ENCODE assay signal across 9 cellular contexts in the genomic region with DNA sequence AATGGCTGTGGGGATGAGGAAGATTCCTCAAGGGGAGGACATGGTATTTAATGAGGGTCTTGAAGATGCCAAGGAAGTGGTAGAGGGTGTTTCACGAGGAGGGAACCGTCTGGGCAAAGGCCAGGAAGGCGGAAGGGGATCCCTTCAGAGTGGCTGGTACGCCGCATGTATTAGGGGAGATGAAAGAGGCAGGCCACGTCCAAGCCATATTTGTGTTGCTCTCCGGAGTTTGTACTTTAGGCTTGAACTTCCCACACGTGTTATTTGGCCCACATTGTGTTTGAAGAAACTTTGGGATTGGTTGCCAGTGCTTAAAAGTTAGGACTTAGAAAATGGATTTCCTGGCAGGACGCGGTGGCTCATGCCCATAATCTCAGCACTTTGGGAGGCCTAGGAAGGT. TPM values are rescaled to one million over a fixed set of nuclear protein-coding genes. Genes with fewer than 3 reads are reported as not detected.
DNase-seq lines count a peak whose midpoint lies in the region; ATAC-seq and TF ChIP-seq lines count a peak whose summit lies in the region.
"Had no signal": no experiment of that assay in that cellular context is flagged by ENCODE, and none has a peak within 500 bp of the region (broad histone marks: within the 10 kb centered on the region; RNA-seq: fewer than 3 reads in every experiment).

No MANE protein-coding gene starts in this region.

- H3K4me3 ChIP-seq in adrenal gland (peak overlapping the region in 2 of 4 donors; percentile 72 to 82), right lobe of liver (peak overlapping the region; percentile 79 to 89 (median 79)), transverse colon (peak overlapping the region in 2 of 4 donors; percentile 67 to 73)

- TF ChIP-seq POLR2A in adrenal gland (IDR thresholded peaks at IDR 0.05) (no peak), right lobe of liver (IDR thresholded peaks at IDR 0.05) (peak; percentile 53), transverse colon (IDR thresholded peaks at IDR 0.05) (no peak)

- CTCF ChIA-PET in activated naive CD4-positive, alpha-beta T cell treated with anti-CD3 and anti-CD28 coated beads, Interleukin-2, amount 10 ng/mL, durations not matched to agents 7 days and 5 days (lab: Charles Lee), result interaction anchor here (0.7 to 2.7 kb wide), 7 partner anchors 9 to 165 kb away, joined by 3 to 32 read pairs (median 4); no protein-coding TSS in a partner anchor

- H3K27ac ChIP-seq in adrenal gland (peak overlapping the region in 3 of 5 donors; percentile 86 to 94 (median 88)), right lobe of liver (peak overlapping the region; percentile 77 to 89 (median 81)), transverse colon (peak overlapping the region; percentile 83 to 93 (median 88))

- no peaks in the 10 kb centered on the region for H3K9me3 ChIP-seq in adrenal gland (replicated peaks in 1 of 3)
- no peaks in the 10 kb centered on the region for H3K9me3 ChIP-seq in right lobe of liver
- H3K9me3 ChIP-seq in transverse colon, result no peaks in the 10 kb centered on the region

- intact Hi-C loops in adrenal gland (cut with DNase I), result no loop called here
- intact Hi-C loops in right lobe of liver (cut with DNase I), result no loop called here
- intact Hi-C loops in transverse colon (cut with DNase I; ENCODE audit: low total_unique reads), result no loop called here

- H3K9me3 Mint-ChIP-seq in activated naive CD4-positive, alpha-beta T cell treated with anti-CD3 and anti-CD28 coated beads, Interleukin-2, amount 10 ng/mL, durations not matched to agents 7 days and 5 days, result no peaks in the 10 kb centered on the region

- ATAC-seq in right lobe of liver, result peak; percentile 39 to 80 (median 62)

- TF ChIP-seq CTCF in adrenal gland (IDR thresholded peaks at IDR 0.05) (no peak), right lobe of liver (IDR thresholded peaks at IDR 0.05) (no peak), transverse colon (IDR thresholded peaks at IDR 0.05) (no peak)

- WGBS in adrenal gland, 4 donors, result 56 to 57% (median 57%) methylated on average over 10 of the region's 10 CpGs
- WGBS in right lobe of liver (ENCODE audit: insufficient coverage, low coverage, low lambda C conversion rate, missing lambda C conversion rate), result 24% methylated on average over 9 of the region's 10 CpGs
- WGBS in transverse colon (ENCODE audit: low coverage in 1 of 2), 2 donors, result 62 to 74% methylated on average over 8 to 10 of the region's 10 CpGs

- H3K27me3 ChIP-seq in adrenal gland (no peaks in the 10 kb centered on the region), right lobe of liver (no peaks in the 10 kb centered on the region), transverse colon (no peaks in the 10 kb centered on the region)

- H3K4me1 ChIP-seq in adrenal gland (replicated peaks in 1 of 2), result peaks cover 4 to 11% of the 10 kb centered on the region in 2 donors
- H3K4me1 ChIP-seq in right lobe of liver, result peaks cover 0 to 9% (median 2%) of the 10 kb centered on the region in 4 donors
- H3K4me1 ChIP-seq in transverse colon, result peaks cover 0 to 11% (median 8%) of the 10 kb centered on the region in 4 donors

- no peak for TF ChIP-seq EP300 in transverse colon (IDR thresholded peaks at IDR 0.05; ENCODE audit: low read depth)

- no peaks in the 10 kb centered on the region for H3K27me3 Mint-ChIP-seq in activated naive CD4-positive, alpha-beta T cell treated with anti-CD3 and anti-CD28 coated beads, Interleukin-2, amount 10 ng/mL, durations not matched to agents 7 days and 5 days

- H3K4me1 Mint-ChIP-seq in activated naive CD4-positive, alpha-beta T cell treated with anti-CD3 and anti-CD28 coated beads, Interleukin-2, amount 10 ng/mL, durations not matched to agents 7 days and 5 days, result peaks cover 40% of the 10 kb centered on the region

- DNase-seq in activated naive CD4-positive, alpha-beta T cell treated with anti-CD3 and anti-CD28 coated beads, Interleukin-2, amount 10 ng/mL, durations not matched to agents 7 days and 5 days, result no peak
- no peak for DNase-seq in activated naive CD4-positive, alpha-beta T cell treated with Interleukin-2 at 50 U/mL for 16 hours
- no peak for DNase-seq in adrenal gland
- peak in 1 of 3 donors; percentile 70 for DNase-seq in right lobe of liver
- no peak for DNase-seq in transverse colon
- DNase-seq in NCI-H510A treated with DMSO at 0.1 percent for 48 hours (lab: John Stamatoyannopoulos, UW), result no peak
- no peak for DNase-seq in stimulated activated naive CD4-positive, alpha-beta T cell (lab: John Stamatoyannopoulos, UW)
- DNase-seq in iPS-NIHi7 (ENCODE audit: extremely low spot score), result no peak

- H3K27ac Mint-ChIP-seq in activated naive CD4-positive, alpha-beta T cell treated with anti-CD3 and anti-CD28 coated beads, Interleukin-2, amount 10 ng/mL, durations not matched to agents 7 days and 5 days, result no peak overlapping the region

- in situ Hi-C loops in transverse colon (cut with MboI; ENCODE audit: low pct_ligation_motif_present in 1 of 4, low pct_unique_long_range_greater_than_20kb in 1 of 4, low sequenced_read_pairs in 3 of 4), result no loop called here

- H3K4me3 Mint-ChIP-seq in activated naive CD4-positive, alpha-beta T cell treated with anti-CD3 and anti-CD28 coated beads, Interleukin-2, amount 10 ng/mL, durations not matched to agents 7 days and 5 days, result peak overlapping the region; percentile 93

- H3K36me3 ChIP-seq in adrenal gland (replicated peaks in 1 of 2) (no peaks in the 10 kb centered on the region), right lobe of liver (no peaks in the 10 kb centered on the region), transverse colon (no peaks in the 10 kb centered on the region)

- peaks cover 4% of the 10 kb centered on the region for H3K36me3 Mint-ChIP-seq in activated naive CD4-positive, alpha-beta T cell treated with anti-CD3 and anti-CD28 coated beads, Interleukin-2, amount 10 ng/mL, durations not matched to agents 7 days and 5 days

RNA-seq across cellular contexts. Expression of a gene that starts 1.2 kb away (rescaled TPM):
- 10 to 100 TPM; 13.9 to 36.0 (median 26.0) TPM for total RNA-seq in adrenal gland
- polyA plus RNA-seq in adrenal gland, result 10 to 100 TPM; 10.3 to 38.7 (median 11.7) TPM
- 10 to 100 TPM; 12.5 to 30.4 (median 24.7) TPM for total RNA-seq in right lobe of liver
- total RNA-seq in transverse colon, result 1 to 10 TPM; 2.0 to 5.5 (median 3.5) TPM

RNA-seq across cellular contexts. Expression of a gene that starts 22.9 kb away (rescaled TPM):
- not detected for total RNA-seq in adrenal gland
- polyA plus RNA-seq in adrenal gland, result not detected
- not detected for total RNA-seq in right lobe of liver
- total RNA-seq in transverse colon, result not detected
- total RNA-seq: bronchial epithelial cell had no signal
